Comparison of ENCODE assay signal across 1 cellular context in the genomic region with DNA sequence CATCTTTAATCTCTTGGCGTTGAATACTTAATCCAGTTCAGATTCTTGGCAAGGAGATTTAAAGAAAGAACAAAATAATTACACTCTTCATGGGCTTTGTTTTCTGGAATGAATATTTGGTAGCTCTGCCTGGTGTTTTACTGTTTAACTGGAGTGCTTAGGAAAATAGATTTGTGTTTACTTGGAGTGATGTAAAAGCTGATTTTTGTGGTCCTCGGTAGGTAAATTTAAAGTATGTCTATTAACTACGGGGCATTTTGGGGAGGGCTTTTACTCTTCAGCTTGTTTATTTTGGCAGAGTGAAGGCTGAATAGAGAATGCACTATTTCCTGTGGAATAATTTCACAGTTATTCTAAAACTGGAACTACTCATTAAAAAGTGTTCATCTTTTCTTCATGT.
TF ChIP-seq lines count a peak whose summit lies in the region.

No MANE protein-coding gene starts in this region.

TF ChIP-seq in WTC11, 78 proteins besides CTCF, POLR2A, EP300 and RAD21 (continued from another document):
- TF ChIP-seq, protein P1, sequence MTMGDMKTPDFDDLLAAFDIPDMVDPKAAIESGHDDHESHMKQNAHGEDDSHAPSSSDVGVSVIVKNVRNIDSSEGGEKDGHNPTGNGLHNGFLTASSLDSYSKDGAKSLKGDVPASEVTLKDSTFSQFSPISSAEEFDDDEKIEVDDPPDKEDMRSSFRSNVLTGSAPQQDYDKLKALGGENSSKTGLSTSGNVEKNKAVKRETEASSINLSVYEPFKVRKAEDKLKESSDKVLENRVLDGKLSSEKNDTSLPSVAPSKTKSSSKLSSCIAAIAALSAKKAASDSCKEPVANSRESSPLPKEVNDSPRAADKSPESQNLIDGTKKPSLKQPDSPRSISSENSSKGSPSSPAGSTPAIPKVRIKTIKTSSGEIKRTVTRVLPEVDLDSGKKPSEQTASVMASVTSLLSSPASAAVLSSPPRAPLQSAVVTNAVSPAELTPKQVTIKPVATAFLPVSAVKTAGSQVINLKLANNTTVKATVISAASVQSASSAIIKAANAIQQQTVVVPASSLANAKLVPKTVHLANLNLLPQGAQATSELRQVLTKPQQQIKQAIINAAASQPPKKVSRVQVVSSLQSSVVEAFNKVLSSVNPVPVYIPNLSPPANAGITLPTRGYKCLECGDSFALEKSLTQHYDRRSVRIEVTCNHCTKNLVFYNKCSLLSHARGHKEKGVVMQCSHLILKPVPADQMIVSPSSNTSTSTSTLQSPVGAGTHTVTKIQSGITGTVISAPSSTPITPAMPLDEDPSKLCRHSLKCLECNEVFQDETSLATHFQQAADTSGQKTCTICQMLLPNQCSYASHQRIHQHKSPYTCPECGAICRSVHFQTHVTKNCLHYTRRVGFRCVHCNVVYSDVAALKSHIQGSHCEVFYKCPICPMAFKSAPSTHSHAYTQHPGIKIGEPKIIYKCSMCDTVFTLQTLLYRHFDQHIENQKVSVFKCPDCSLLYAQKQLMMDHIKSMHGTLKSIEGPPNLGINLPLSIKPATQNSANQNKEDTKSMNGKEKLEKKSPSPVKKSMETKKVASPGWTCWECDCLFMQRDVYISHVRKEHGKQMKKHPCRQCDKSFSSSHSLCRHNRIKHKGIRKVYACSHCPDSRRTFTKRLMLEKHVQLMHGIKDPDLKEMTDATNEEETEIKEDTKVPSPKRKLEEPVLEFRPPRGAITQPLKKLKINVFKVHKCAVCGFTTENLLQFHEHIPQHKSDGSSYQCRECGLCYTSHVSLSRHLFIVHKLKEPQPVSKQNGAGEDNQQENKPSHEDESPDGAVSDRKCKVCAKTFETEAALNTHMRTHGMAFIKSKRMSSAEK (CRISPR knock-in tag; IDR thresholded peaks at IDR 0.05; ENCODE audit: borderline replicate concordance) = no peak
- TF ChIP-seq, protein P2, sequence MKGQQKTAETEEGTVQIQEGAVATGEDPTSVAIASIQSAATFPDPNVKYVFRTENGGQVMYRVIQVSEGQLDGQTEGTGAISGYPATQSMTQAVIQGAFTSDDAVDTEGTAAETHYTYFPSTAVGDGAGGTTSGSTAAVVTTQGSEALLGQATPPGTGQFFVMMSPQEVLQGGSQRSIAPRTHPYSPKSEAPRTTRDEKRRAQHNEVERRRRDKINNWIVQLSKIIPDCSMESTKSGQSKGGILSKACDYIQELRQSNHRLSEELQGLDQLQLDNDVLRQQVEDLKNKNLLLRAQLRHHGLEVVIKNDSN (CRISPR knock-in tag; IDR thresholded peaks at IDR 0.05) = no peak
- TF ChIP-seq ATF1 (CRISPR knock-in tag; IDR thresholded peaks at IDR 0.05) (no peak), TCF7 (CRISPR knock-in tag; IDR thresholded peaks at IDR 0.05; ENCODE audit: low read depth) (no peak)
- TF ChIP-seq, protein P3, sequence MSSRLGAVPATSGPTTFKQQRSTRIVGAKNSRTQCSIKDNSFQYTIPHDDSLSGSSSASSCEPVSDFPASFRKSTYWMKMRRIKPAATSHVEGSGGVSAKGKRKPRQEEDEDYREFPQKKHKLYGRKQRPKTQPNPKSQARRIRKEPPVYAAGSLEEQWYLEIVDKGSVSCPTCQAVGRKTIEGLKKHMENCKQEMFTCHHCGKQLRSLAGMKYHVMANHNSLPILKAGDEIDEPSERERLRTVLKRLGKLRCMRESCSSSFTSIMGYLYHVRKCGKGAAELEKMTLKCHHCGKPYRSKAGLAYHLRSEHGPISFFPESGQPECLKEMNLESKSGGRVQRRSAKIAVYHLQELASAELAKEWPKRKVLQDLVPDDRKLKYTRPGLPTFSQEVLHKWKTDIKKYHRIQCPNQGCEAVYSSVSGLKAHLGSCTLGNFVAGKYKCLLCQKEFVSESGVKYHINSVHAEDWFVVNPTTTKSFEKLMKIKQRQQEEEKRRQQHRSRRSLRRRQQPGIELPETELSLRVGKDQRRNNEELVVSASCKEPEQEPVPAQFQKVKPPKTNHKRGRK (CRISPR knock-in tag; IDR thresholded peaks at IDR 0.05; ENCODE audit: borderline replicate concordance) = no peak
- TF ChIP-seq, protein P4, sequence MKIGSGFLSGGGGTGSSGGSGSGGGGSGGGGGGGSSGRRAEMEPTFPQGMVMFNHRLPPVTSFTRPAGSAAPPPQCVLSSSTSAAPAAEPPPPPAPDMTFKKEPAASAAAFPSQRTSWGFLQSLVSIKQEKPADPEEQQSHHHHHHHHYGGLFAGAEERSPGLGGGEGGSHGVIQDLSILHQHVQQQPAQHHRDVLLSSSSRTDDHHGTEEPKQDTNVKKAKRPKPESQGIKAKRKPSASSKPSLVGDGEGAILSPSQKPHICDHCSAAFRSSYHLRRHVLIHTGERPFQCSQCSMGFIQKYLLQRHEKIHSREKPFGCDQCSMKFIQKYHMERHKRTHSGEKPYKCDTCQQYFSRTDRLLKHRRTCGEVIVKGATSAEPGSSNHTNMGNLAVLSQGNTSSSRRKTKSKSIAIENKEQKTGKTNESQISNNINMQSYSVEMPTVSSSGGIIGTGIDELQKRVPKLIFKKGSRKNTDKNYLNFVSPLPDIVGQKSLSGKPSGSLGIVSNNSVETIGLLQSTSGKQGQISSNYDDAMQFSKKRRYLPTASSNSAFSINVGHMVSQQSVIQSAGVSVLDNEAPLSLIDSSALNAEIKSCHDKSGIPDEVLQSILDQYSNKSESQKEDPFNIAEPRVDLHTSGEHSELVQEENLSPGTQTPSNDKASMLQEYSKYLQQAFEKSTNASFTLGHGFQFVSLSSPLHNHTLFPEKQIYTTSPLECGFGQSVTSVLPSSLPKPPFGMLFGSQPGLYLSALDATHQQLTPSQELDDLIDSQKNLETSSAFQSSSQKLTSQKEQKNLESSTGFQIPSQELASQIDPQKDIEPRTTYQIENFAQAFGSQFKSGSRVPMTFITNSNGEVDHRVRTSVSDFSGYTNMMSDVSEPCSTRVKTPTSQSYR (CRISPR knock-in tag; IDR thresholded peaks at IDR 0.05) = no peak
